ENCODE assay signal across 14 cellular contexts in the genomic region with DNA sequence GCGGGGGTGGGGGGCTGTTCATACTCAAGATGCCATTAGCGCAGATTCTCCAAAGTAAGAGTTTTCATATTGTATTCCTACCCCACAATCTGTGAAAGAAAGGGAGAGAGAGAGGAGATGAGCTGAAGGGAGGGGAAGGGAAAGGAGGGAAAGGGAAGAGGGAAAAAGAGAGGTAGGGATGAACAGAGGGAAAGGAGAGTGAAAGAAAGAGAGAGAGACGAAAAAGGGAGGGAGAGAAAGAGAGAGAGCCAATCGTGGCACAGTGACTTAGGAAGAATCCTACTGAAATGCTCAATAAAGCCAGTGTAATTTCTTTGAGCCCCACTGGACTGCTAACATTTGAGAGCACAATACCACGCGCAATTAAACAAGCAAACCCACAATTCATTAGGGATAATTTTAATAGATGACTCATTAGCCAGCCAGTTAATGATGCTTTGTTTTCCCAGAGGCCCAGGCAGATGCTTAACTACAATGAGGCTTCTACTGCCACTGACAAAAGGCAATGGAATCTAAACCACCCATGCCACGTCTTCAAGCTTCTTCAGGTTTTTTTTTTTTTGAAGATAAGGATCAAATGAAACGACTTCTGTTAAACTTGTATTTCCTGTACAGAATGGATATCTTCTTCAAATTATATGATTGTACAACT.
A peak's percentile ranks its signal among the peaks of the same experiment; 100 is the strongest.
DNase-seq lines count a peak whose midpoint lies in the region; ATAC-seq and TF ChIP-seq lines count a peak whose summit lies in the region.
"Had no signal": no experiment of that assay in that cellular context is flagged by ENCODE, and none has a peak within 500 bp of the region (broad histone marks: within the 10 kb centered on the region; RNA-seq: fewer than 3 reads in every experiment).

No MANE protein-coding gene starts in this region.

- peaks cover 15% of the 10 kb centered on the region for H3K4me1 Mint-ChIP-seq in Calu3 (ENCODE audit: low read depth, unreplicated experiment)
- peaks cover 24 to 33% of the 10 kb centered on the region in 2 donors for H3K4me1 Mint-ChIP-seq in natural killer cell

- ATAC-seq in PC-3 = peak; percentile 31
- no peak for ATAC-seq in natural killer cell
- no peak for ATAC-seq in GM21737 (IDR thresholded peaks at IDR 0.05; ENCODE audit: unreplicated experiment)
- no peak for ATAC-seq in HG03460 (IDR thresholded peaks at IDR 0.05; ENCODE audit: unreplicated experiment)

- peak overlapping the region; percentile 80 for H3K27ac ChIP-seq in PC-3 (ENCODE audit: low read length)
- H3K27ac ChIP-seq: adrenal gland, esophagus squamous epithelium, SJCRH30 had no signal

- H3K36me3 Mint-ChIP-seq in Calu3 (ENCODE audit: insufficient read depth, unreplicated experiment) (peaks cover 4% of the 10 kb centered on the region), natural killer cell (no peaks in the 10 kb centered on the region)

- H3K4me2 ChIP-seq in PC-3 (ENCODE audit: low read length) = peak overlapping the region; percentile 58

- CTCF ChIA-PET in Calu3 (lab: Charles Lee) (interaction anchor here (0.6 kb wide), 1 partner anchor 786 kb away, joined by 3 read pairs; no protein-coding TSS in a partner anchor), PC-3 (lab: Charles Lee) (no interaction called here)

- no peaks in the 10 kb centered on the region for H4K20me1 ChIP-seq in PC-3 (ENCODE audit: low read length)

- intact Hi-C loops in Calu3 (cut with micrococcal nuclease; ENCODE audit: unreplicated experiment) = loop anchor here (10.0 kb wide), 1 partner anchor 152 kb away; no protein-coding TSS in a partner anchor
- intact Hi-C loops in PC-3 (cut with micrococcal nuclease) = loop anchor here (2.0 to 10.0 kb wide), 4 partner anchors 22 to 232 kb away; no protein-coding TSS in a partner anchor
- intact Hi-C loops in natural killer cell (cut with micrococcal nuclease) = no loop called here

- H3K9me3 Mint-ChIP-seq in Calu3 (ENCODE audit: low read depth, unreplicated experiment) = no peaks in the 10 kb centered on the region
- no peaks in the 10 kb centered on the region for H3K9me3 Mint-ChIP-seq in natural killer cell

- no peak overlapping the region for H3K4me3 ChIP-seq in PC-3 (ENCODE audit: low read length)
- no peak overlapping the region for H3K4me3 ChIP-seq in epithelial cell of esophagus (ENCODE audit: low read length)
- H3K4me3 ChIP-seq: adrenal gland, esophagus squamous epithelium, SJCRH30 had no signal

- no peaks in the 10 kb centered on the region for H3K9me2 ChIP-seq in PC-3 (replicated peaks; ENCODE audit: low read length)

- TF ChIP-seq CTCF in Calu3 (IDR thresholded peaks at IDR 0.05; ENCODE audit: unreplicated experiment) = no peak
- TF ChIP-seq CTCF in PC-3 (conservative IDR thresholded peaks at IDR 0.05; ENCODE audit: low read depth, low read length) = no peak
- TF ChIP-seq CTCF in epithelial cell of esophagus (IDR thresholded peaks at IDR 0.05; ENCODE audit: insufficient read depth, low read depth, low read length, missing control alignments) = no peak
- no peak for TF ChIP-seq CTCF in natural killer cell (IDR thresholded peaks at IDR 0.05)

- peak overlapping the region; percentile 66 for H3K27ac Mint-ChIP-seq in Calu3 (ENCODE audit: unreplicated experiment)
- H3K27ac Mint-ChIP-seq in natural killer cell = peak overlapping the region; percentile 59 to 81

- POLR2A ChIA-PET in PC-3 (lab: Charles Lee; ENCODE audit: unreplicated experiment) = interaction anchor here (0.6 kb wide), 1 partner anchor 30 kb away, joined by 9 read pairs; no protein-coding TSS in a partner anchor

- H3K27me3 Mint-ChIP-seq in Calu3 (ENCODE audit: unreplicated experiment) = no peaks in the 10 kb centered on the region
- H3K27me3 Mint-ChIP-seq in natural killer cell (ENCODE audit: low read depth in 2 of 2) = no peaks in the 10 kb centered on the region

- no peak overlapping the region for H2AFZ ChIP-seq in PC-3 (ENCODE audit: low read length)

- peaks cover 32% of the 10 kb centered on the region for H3K4me1 ChIP-seq in PC-3 (ENCODE audit: insufficient read depth, low read length)
- H3K4me1 ChIP-seq: adrenal gland, esophagus squamous epithelium, SJCRH30 had no signal

- H3K36me3 ChIP-seq in PC-3 (ENCODE audit: low read depth, low read length) = no peaks in the 10 kb centered on the region
- H3K36me3 ChIP-seq: adrenal gland, SJCRH30 had no signal

- peak; percentile 14 for DNase-seq in Calu3
- DNase-seq in PC-3 = peak; percentile 79
- peak; percentile 79 for DNase-seq in epithelial cell of esophagus (ENCODE audit: low read depth)
- DNase-seq in natural killer cell = no peak
- DNase-seq in NCI-H748 (lab: John Stamatoyannopoulos, UW; ENCODE audit: unreplicated experiment) = no peak
- DNase-seq in NCI-H2107 treated with DMSO at 0.1 percent for 48 hours (lab: John Stamatoyannopoulos, UW; ENCODE audit: unreplicated experiment) = no peak
- DNase-seq: adrenal gland, esophagus squamous epithelium, Karpas-422, NCI-H524, SJCRH30, small intestine had no signal

- no peaks in the 10 kb centered on the region for H3K27me3 ChIP-seq in PC-3 (ENCODE audit: low read length)
- H3K27me3 ChIP-seq: adrenal gland, esophagus squamous epithelium, SJCRH30 had no signal

- peak overlapping the region; percentile 17 for H3K9ac ChIP-seq in PC-3 (ENCODE audit: low read length)

- H3K4me3 Mint-ChIP-seq in Calu3 (ENCODE audit: low read depth, unreplicated experiment) = no peak overlapping the region
- H3K4me3 Mint-ChIP-seq in natural killer cell = no peak overlapping the region

- H3F3A ChIP-seq in PC-3 (ENCODE audit: low read length, unreplicated experiment) = peaks cover 10% of the 10 kb centered on the region

- no peaks in the 10 kb centered on the region for H3K79me2 ChIP-seq in PC-3 (ENCODE audit: low read length)

- H3K9me3 ChIP-seq in PC-3 (ENCODE audit: low read length) = no peaks in the 10 kb centered on the region
- H3K9me3 ChIP-seq: adrenal gland, esophagus squamous epithelium, SJCRH30 had no signal

- BruUV-seq in Calu3 (replicated peaks; lab: Mats Ljungman, UMichigan) (no TSS peak), PC-3 (replicated peaks; lab: Mats Ljungman, UMichigan) (no TSS peak)

Comparison
In these comparisons a context has a peak if more than half of its experiments do, and no peak if none do; other contexts are left out.
1. DNase-seq: peak in Calu3 (single experiment), PC-3 (single experiment) and epithelial cell of esophagus (single experiment); none in natural killer cell (single experiment), NCI-H748 (single experiment) and NCI-H2107 treated with DMSO at 0.1 percent for 48 hours (single experiment).